ENCODE assay signal across 8 cellular contexts in genomic region chr1:184838374-184838995, GRCh38.
A peak's percentile ranks its signal among the peaks of the same experiment; 100 is the strongest.
DNase-seq lines count a peak whose midpoint lies in the region; ATAC-seq and TF ChIP-seq lines count a peak whose summit lies in the region.
"Had no signal": no experiment of that assay in that cellular context is flagged by ENCODE, and none has a peak within 500 bp of the region (broad histone marks: within the 10 kb centered on the region; RNA-seq: fewer than 3 reads in every experiment).

No MANE protein-coding gene starts in this region.

- H3K4ac ChIP-seq in IMR-90 (ENCODE audit: low read depth, low read length) = no peak overlapping the region

- H2AK5ac ChIP-seq in IMR-90 (ENCODE audit: low read depth, low read length) = no peak overlapping the region

- H4K8ac ChIP-seq in IMR-90 (ENCODE audit: low read depth in 2 of 2, low read length in 2 of 2) = no peak overlapping the region

- no peak overlapping the region for H2BK5ac ChIP-seq in IMR-90 (ENCODE audit: low read depth, low read length, poor library complexity, severe bottlenecking)

- peak overlapping the region; percentile 12; the same call in 1 of the 2 replicates for H3K18ac ChIP-seq in IMR-90 (ENCODE audit: low read depth, low read length)

- peak; percentile 95 for DNase-seq in IMR-90
- DNase-seq in amniotic stem cell (lab: John Stamatoyannopoulos, UW) = peak; percentile 80
- DNase-seq in inferior parietal cortex (ENCODE audit: extremely low spot score) = peak; percentile 29
- DNase-seq in thoracic aorta (ENCODE audit: low spot score) = peak; percentile 62
- DNase-seq in NCI-H510A treated with DMSO at 0.1 percent for 48 hours (lab: John Stamatoyannopoulos, UW) = no peak

- 0 out of 2 replicates have a peak, but pooled peaks have one; percentile 10 for TF ChIP-seq RAD21 in IMR-90 (IDR thresholded peaks at IDR 0.05; ENCODE audit: low read length)

- H3K27me3 ChIP-seq in IMR-90 (ENCODE audit: control insufficient read depth, insufficient read depth, low read length) = no peaks in the 10 kb centered on the region
- no peaks in the 10 kb centered on the region for H3K27me3 ChIP-seq in thoracic aorta (replicated peaks; ENCODE audit: insufficient read depth)

- H4K5ac ChIP-seq in IMR-90 (ENCODE audit: low read depth, low read length) = no peak overlapping the region

- in situ Hi-C loops in IMR-90 (cut with MboI; ENCODE audit: low sequenced_read_pairs) = no loop called here

- TF ChIP-seq CTCF in IMR-90 (conservative IDR thresholded peaks at IDR 0.05; ENCODE audit: low read depth, low read length) = no peak
- TF ChIP-seq CTCF in thoracic aorta (IDR thresholded peaks at IDR 0.05) = no peak

- no CpG with 5 or more reads among the region's 5 CpGs for WGBS in IMR-90 (ENCODE audit: extremely low coverage in 2 of 2, insufficient read length in 1 of 2), 2 experiments

- no peak overlapping the region for H3K23ac ChIP-seq in IMR-90 (ENCODE audit: low read depth, low read length)

- POLR2A ChIA-PET in IMR-90 (lab: Charles Lee; ENCODE audit: unreplicated experiment) = no interaction called here

- H3K36me3 ChIP-seq in IMR-90 (ENCODE audit: control insufficient read depth, insufficient read depth, low read length) (no peaks in the 10 kb centered on the region), thoracic aorta (no peaks in the 10 kb centered on the region)

- no peak overlapping the region for H2BK20ac ChIP-seq in IMR-90 (ENCODE audit: low read depth, low read length)

- no peak overlapping the region for H2BK120ac ChIP-seq in IMR-90 (ENCODE audit: low read depth, low read length)

- H3K27ac ChIP-seq in IMR-90 (ENCODE audit: insufficient read depth, low read length) (no peak overlapping the region), thoracic aorta (peak overlapping the region; percentile 68 to 80)

- ATAC-seq in IMR-90 (ENCODE audit: low read depth) = peak; percentile 98
- peak; percentile 95 for ATAC-seq in thoracic aorta (ENCODE audit: insufficient number of reproducible peaks, low FRiP score, low read depth)
- no peak for ATAC-seq in GM18519 (IDR thresholded peaks at IDR 0.05; ENCODE audit: low FRiP score, unreplicated experiment)
- ATAC-seq in HG03378 (IDR thresholded peaks at IDR 0.05; ENCODE audit: unreplicated experiment) = no peak
- ATAC-seq: Panc1 had no signal

- H3K4me3 ChIP-seq in IMR-90 (ENCODE audit: insufficient read depth, low read depth, low read length) = no peak overlapping the region
- H3K4me3 ChIP-seq in thoracic aorta = no peak overlapping the region

- no peak overlapping the region for H2AK9ac ChIP-seq in IMR-90 (replicated peaks; ENCODE audit: low read depth, low read length, poor library complexity)

- no peak for TF ChIP-seq POLR2A in IMR-90 (IDR thresholded peaks at IDR 0.05; ENCODE audit: low read depth, low read length)

- H4K91ac ChIP-seq in IMR-90 (ENCODE audit: insufficient read depth, low read depth, low read length) = no peak overlapping the region

- peaks cover 7% of the 10 kb centered on the region; the same call in 1 of the 2 replicates for H4K20me1 ChIP-seq in IMR-90 (ENCODE audit: insufficient read depth, low read length)

- peak overlapping the region; percentile 54; the same call in 1 of the 2 replicates for H3K4me2 ChIP-seq in IMR-90 (ENCODE audit: low read depth, low read length)

- intact Hi-C loops in IMR-90 (cut with micrococcal nuclease) = no loop called here

- no peak overlapping the region for H2BK15ac ChIP-seq in IMR-90 (ENCODE audit: low read depth, low read length)

- BruUV-seq in IMR-90 (replicated peaks; lab: Mats Ljungman, UMichigan) = no TSS peak

- no peak overlapping the region for H3K9ac ChIP-seq in IMR-90 (ENCODE audit: low read depth, low read length)

- H2AFZ ChIP-seq in IMR-90 (replicated peaks; ENCODE audit: low read length, poor library complexity) = no peak overlapping the region

- H3K14ac ChIP-seq in IMR-90 (replicated peaks; ENCODE audit: low read depth, low read length) = peak overlapping the region; percentile 29; the same call in 1 of the 2 replicates

- H3K79me1 ChIP-seq in IMR-90 (ENCODE audit: low read depth in 1 of 2, low read length in 2 of 2) = no peaks in the 10 kb centered on the region

- H3K4me1 ChIP-seq in IMR-90 (ENCODE audit: control insufficient read depth, insufficient read depth, low read length) = peaks cover 1% of the 10 kb centered on the region; the same call in 1 of the 2 replicates
- H3K4me1 ChIP-seq in thoracic aorta (ENCODE audit: control insufficient read depth in 1 of 2, low read depth in 2 of 2) = peaks cover 34 to 46% of the 10 kb centered on the region in 2 donors

- H3K9me3 ChIP-seq in IMR-90 (ENCODE audit: control insufficient read depth, insufficient read depth, low read length) (no peaks in the 10 kb centered on the region), thoracic aorta (no peaks in the 10 kb centered on the region)

- dilution Hi-C loops in IMR-90 (cut with HindIII; ENCODE audit: low sequenced_read_pairs, unreplicated experiment) = no loop called here

- H3K9me1 ChIP-seq in IMR-90 (ENCODE audit: insufficient read depth, low read length) = no peaks in the 10 kb centered on the region

- CTCF ChIA-PET in IMR-90 (lab: Yijun Ruan, JAX) = interaction anchor here (0.7 kb wide), 1 partner anchor 143 kb away, joined by 3 read pairs; no protein-coding TSS in a partner anchor

- H3K56ac ChIP-seq in IMR-90 (ENCODE audit: extremely low read depth, insufficient read depth, low read length) = no peak overlapping the region

TF ChIP-seq in IMR-90, 13 proteins besides CTCF, POLR2A, EP300 and RAD21:
- TF ChIP-seq ELK1 (IDR thresholded peaks at IDR 0.05; ENCODE audit: borderline replicate concordance, low read depth, low read length) (no peak), RFX5 (IDR thresholded peaks at IDR 0.05; ENCODE audit: low read depth, low read length) (peak; percentile 62; the same call in 1 of the 2 replicates), CEBPB (IDR thresholded peaks at IDR 0.05; ENCODE audit: low read depth, low read length) (peak; percentile 82), NFE2L2 (IDR thresholded peaks at IDR 0.05; ENCODE audit: low read depth, low read length) (no peak), BHLHE40 (IDR thresholded peaks at IDR 0.05; ENCODE audit: low read depth, low read length) (no peak), FOS (IDR thresholded peaks at IDR 0.05; ENCODE audit: low read depth, low read length) (peak; percentile 71), USF2 (IDR thresholded peaks at IDR 0.05; ENCODE audit: low read depth, low read length) (no peak), MXI1 (IDR thresholded peaks at IDR 0.05; ENCODE audit: borderline replicate concordance, low read depth, low read length) (no peak)

Comparison
In these comparisons a context has a peak if more than half of its experiments do, and no peak if none do; other contexts are left out.
1. ATAC-seq: peak in IMR-90 (single experiment) and thoracic aorta (single experiment); none in GM18519 (single experiment) and HG03378 (single experiment).